In the genomic region with DNA sequence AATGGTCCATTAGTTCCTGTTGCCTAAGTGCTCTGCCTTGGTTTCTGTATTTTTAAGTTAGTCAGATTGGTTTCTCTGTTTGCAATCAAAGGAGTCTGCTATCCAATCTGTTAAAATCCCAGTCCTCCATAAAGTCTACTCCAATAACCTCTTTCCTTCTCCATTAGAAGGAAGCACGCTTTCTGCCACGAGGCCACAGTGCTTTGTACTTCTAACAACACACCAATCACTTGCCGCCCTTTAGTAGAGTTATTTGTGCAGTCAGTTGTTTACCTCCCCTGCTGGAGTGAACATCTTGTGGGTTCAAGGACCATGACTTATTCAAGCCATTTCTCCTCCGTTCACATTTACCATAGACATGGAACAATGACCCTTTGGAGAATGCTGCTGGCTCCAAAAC, we compare ENCODE assay signal across 21 cellular contexts.
"Had no signal": no experiment of that assay in that cellular context is flagged by ENCODE, and none has a peak within 500 bp of the region (broad histone marks: within the 10 kb centered on the region; RNA-seq: fewer than 3 reads in every experiment).

No MANE protein-coding gene starts in this region.

- FAIRE-seq: pancreas, small intestine had no signal

- DNase-seq: naive thymus-derived CD8-positive, alpha-beta T cell; nephron progenitor cell; nucleus accumbens; pancreas; retina; right cardiac atrium; right lobe of liver; sigmoid colon; small intestine; stimulated activated CD4-positive, alpha-beta T cell treated with anti-CD3 and anti-CD28 coated beads, Interleukin-15, amount 100 ng/mL, for 24 hours; stimulated activated CD4-positive, alpha-beta T cell treated with anti-CD3 and anti-CD28 coated beads, Interleukin-2, amount 100 ng/mL, for 24 hours; stimulated activated CD4-positive, alpha-beta T cell treated with anti-CD3 and anti-CD28 coated beads, Interleukin-2, amount 100 ng/mL, for 48 hours; stimulated activated CD4-positive, alpha-beta T cell treated with anti-CD3 and anti-CD28 coated beads, Interleukin-4, amount 100 ng/mL, for 24 hours; stimulated activated naive B cell treated with anti-CD40 and anti-IgM and Interleukin-4, amounts not matched to agents 10 μg/mL and 1 μg/mL and 100 μg/mL, for 72 hours; stimulated activated naive CD4-positive, alpha-beta T cell treated with Interleukin-2 at 50 U/mL for 16 hours; stomach; tibial artery; transverse colon; upper lobe of right lung; uterus had no signal

- ATAC-seq: naive thymus-derived CD8-positive, alpha-beta T cell; natural killer cell treated with Interleukin-12 subunit alpha and Interleukin-12 subunit beta and Interleukin-15 and Interleukin-18, amount 100 ng/mL, for 72 hours; pancreas; right cardiac atrium; right lobe of liver; stimulated activated naive B cell treated with anti-CD40 and anti-IgM and Interleukin-4, amounts not matched to agents 10 μg/mL and 1 μg/mL and 100 μg/mL, for 72 hours; upper lobe of right lung had no signal
